ENCODE assay signal across 11 cellular contexts in the genomic region with DNA sequence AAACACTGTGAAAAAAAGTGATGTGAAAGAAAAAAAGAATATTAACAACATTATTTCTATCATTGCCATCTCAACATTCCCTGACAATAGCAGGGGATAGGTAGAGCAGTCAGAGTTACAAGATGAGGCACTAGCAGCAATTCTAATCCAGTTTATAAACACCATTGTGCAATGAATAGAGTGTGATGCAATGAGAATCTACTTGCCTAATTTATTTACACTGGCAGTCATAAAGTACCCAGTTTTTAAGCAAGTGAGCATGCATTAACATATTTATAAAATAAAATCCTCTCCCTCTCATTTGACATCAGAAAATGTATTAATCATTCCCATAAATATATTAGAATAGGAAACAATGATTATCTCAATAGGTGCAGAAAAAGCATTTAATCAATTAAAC. TPM values are rescaled to one million over a fixed set of nuclear protein-coding genes. Genes with fewer than 3 reads are reported as not detected.
DNase-seq lines count a peak whose midpoint lies in the region; ATAC-seq and TF ChIP-seq lines count a peak whose summit lies in the region.
"Had no signal": no experiment of that assay in that cellular context is flagged by ENCODE, and none has a peak within 500 bp of the region (broad histone marks: within the 10 kb centered on the region; RNA-seq: fewer than 3 reads in every experiment).

No MANE protein-coding gene starts in this region.

- peaks cover 37% of the 10 kb centered on the region for H3K4me1 ChIP-seq in OCI-LY1 (ENCODE audit: insufficient read depth, low read length, severe bottlenecking)

- no peak for TF ChIP-seq CTCF in OCI-LY1 (IDR thresholded peaks at IDR 0.05; ENCODE audit: low read length)

- H3K4me3 Mint-ChIP-seq in activated CD4-positive, alpha-beta memory T cell treated with anti-CD3 and anti-CD28 coated beads, Interleukin-2, amount 10 ng/mL, durations not matched to agents 7 days and 5 days = peak overlapping the region; percentile 96
- H3K4me3 Mint-ChIP-seq in activated CD4-positive, alpha-beta memory T cell treated with anti-CD3 and anti-CD28 coated beads for 36 hours = no peak overlapping the region
- peak overlapping the region; percentile 94 for H3K4me3 Mint-ChIP-seq in stimulated activated effector memory CD8-positive, alpha-beta T cell treated with anti-CD3 and anti-CD28 coated beads, Interleukin-12 subunit alpha, Interleukin-12 subunit beta, amount 100 ng/mL, for 72 hours
- H3K4me3 Mint-ChIP-seq: dendritic cell treated with granulocyte-macrophage colony-stimulating factor and Interleukin-4, amounts not matched to agents 40 ng/mL and 50 ng/mL, for 4 days had no signal

- H3F3A ChIP-seq in OCI-LY1 (ENCODE audit: insufficient read depth, low read length) = 0 out of 2 replicates have a peak, but pooled peaks cover 5% of the 10 kb centered on the region

- no peaks in the 10 kb centered on the region for H3K9me3 Mint-ChIP-seq in activated CD4-positive, alpha-beta memory T cell treated with anti-CD3 and anti-CD28 coated beads, Interleukin-2, amount 10 ng/mL, durations not matched to agents 7 days and 5 days
- no peaks in the 10 kb centered on the region for H3K9me3 Mint-ChIP-seq in activated CD4-positive, alpha-beta memory T cell treated with anti-CD3 and anti-CD28 coated beads for 36 hours
- no peaks in the 10 kb centered on the region for H3K9me3 Mint-ChIP-seq in stimulated activated effector memory CD8-positive, alpha-beta T cell treated with anti-CD3 and anti-CD28 coated beads, Interleukin-12 subunit alpha, Interleukin-12 subunit beta, amount 100 ng/mL, for 72 hours
- H3K9me3 Mint-ChIP-seq: dendritic cell treated with granulocyte-macrophage colony-stimulating factor and Interleukin-4, amounts not matched to agents 40 ng/mL and 50 ng/mL, for 4 days had no signal

- POLR2A ChIA-PET in activated CD4-positive, alpha-beta memory T cell treated with anti-CD3 and anti-CD28 coated beads, Interleukin-2, amount 10 ng/mL, durations not matched to agents 7 days and 5 days (lab: Charles Lee) = no interaction called here
- POLR2A ChIA-PET in activated CD4-positive, alpha-beta memory T cell treated with anti-CD3 and anti-CD28 coated beads for 36 hours (lab: Charles Lee) = no interaction called here

- no peaks in the 10 kb centered on the region for H3K9me2 ChIP-seq in OCI-LY1 (ENCODE audit: low read depth, low read length)

- peaks cover 51% of the 10 kb centered on the region for H3K79me2 ChIP-seq in OCI-LY1 (ENCODE audit: insufficient read depth, low read length)

- H3K27me3 Mint-ChIP-seq in activated CD4-positive, alpha-beta memory T cell treated with anti-CD3 and anti-CD28 coated beads, Interleukin-2, amount 10 ng/mL, durations not matched to agents 7 days and 5 days = no peaks in the 10 kb centered on the region
- no peaks in the 10 kb centered on the region for H3K27me3 Mint-ChIP-seq in activated CD4-positive, alpha-beta memory T cell treated with anti-CD3 and anti-CD28 coated beads for 36 hours
- H3K27me3 Mint-ChIP-seq: dendritic cell treated with granulocyte-macrophage colony-stimulating factor and Interleukin-4, amounts not matched to agents 40 ng/mL and 50 ng/mL, for 4 days had no signal

- peak overlapping the region; percentile 73 for H3K4me2 ChIP-seq in OCI-LY1 (ENCODE audit: low read length)

- H3K9me3 ChIP-seq in OCI-LY1 (ENCODE audit: low read length) = no peaks in the 10 kb centered on the region

- H3K27ac Mint-ChIP-seq in activated CD4-positive, alpha-beta memory T cell treated with anti-CD3 and anti-CD28 coated beads, Interleukin-2, amount 10 ng/mL, durations not matched to agents 7 days and 5 days = no peak overlapping the region
- no peak overlapping the region for H3K27ac Mint-ChIP-seq in activated CD4-positive, alpha-beta memory T cell treated with anti-CD3 and anti-CD28 coated beads for 36 hours
- H3K27ac Mint-ChIP-seq in stimulated activated effector memory CD8-positive, alpha-beta T cell treated with anti-CD3 and anti-CD28 coated beads, Interleukin-12 subunit alpha, Interleukin-12 subunit beta, amount 100 ng/mL, for 72 hours = no peak overlapping the region

- H3K9ac ChIP-seq in OCI-LY1 (ENCODE audit: low read length) = peak overlapping the region; percentile 94; the same call in 1 of the 2 replicates

- H3K36me3 ChIP-seq in OCI-LY1 (ENCODE audit: insufficient read depth, low read length) = no peaks in the 10 kb centered on the region

- intact Hi-C loops in activated CD4-positive, alpha-beta memory T cell treated with anti-CD3 and anti-CD28 coated beads for 36 hours (cut with micrococcal nuclease) = loop anchor here (5.0 to 10.0 kb wide), 2 partner anchors 1322 to 1350 kb away; a partner anchor contains a TSS

- H4K20me1 ChIP-seq in OCI-LY1 (ENCODE audit: insufficient read depth, low read length) = no peaks in the 10 kb centered on the region

- no peak overlapping the region for H2AFZ ChIP-seq in OCI-LY1 (ENCODE audit: low read length)

- no peak overlapping the region for H3K27ac ChIP-seq in OCI-LY1 (ENCODE audit: low read depth, low read length, poor library complexity, severe bottlenecking)
- H3K27ac ChIP-seq in epithelial cell of prostate = no peak overlapping the region

- H3K4me3 ChIP-seq in OCI-LY1 (ENCODE audit: low read depth, low read length, poor library complexity, severe bottlenecking) = peak overlapping the region; percentile 78

- H3K36me3 Mint-ChIP-seq in activated CD4-positive, alpha-beta memory T cell treated with anti-CD3 and anti-CD28 coated beads, Interleukin-2, amount 10 ng/mL, durations not matched to agents 7 days and 5 days (ENCODE audit: low read depth) = peaks cover 20% of the 10 kb centered on the region
- H3K36me3 Mint-ChIP-seq in activated CD4-positive, alpha-beta memory T cell treated with anti-CD3 and anti-CD28 coated beads for 36 hours = no peaks in the 10 kb centered on the region
- no peaks in the 10 kb centered on the region for H3K36me3 Mint-ChIP-seq in stimulated activated effector memory CD8-positive, alpha-beta T cell treated with anti-CD3 and anti-CD28 coated beads, Interleukin-12 subunit alpha, Interleukin-12 subunit beta, amount 100 ng/mL, for 72 hours

- no peak for ATAC-seq in stimulated activated effector memory CD8-positive, alpha-beta T cell treated with anti-CD3 and anti-CD28 coated beads, Interleukin-12 subunit alpha, Interleukin-12 subunit beta, amount 100 ng/mL, for 72 hours
- no peak for ATAC-seq in GM21619 (IDR thresholded peaks at IDR 0.05; ENCODE audit: unreplicated experiment)

- peaks cover 59% of the 10 kb centered on the region for H3K4me1 Mint-ChIP-seq in activated CD4-positive, alpha-beta memory T cell treated with anti-CD3 and anti-CD28 coated beads, Interleukin-2, amount 10 ng/mL, durations not matched to agents 7 days and 5 days
- H3K4me1 Mint-ChIP-seq in activated CD4-positive, alpha-beta memory T cell treated with anti-CD3 and anti-CD28 coated beads for 36 hours (ENCODE audit: low read depth) = peaks cover 44% of the 10 kb centered on the region
- peaks cover 30% of the 10 kb centered on the region for H3K4me1 Mint-ChIP-seq in stimulated activated effector memory CD8-positive, alpha-beta T cell treated with anti-CD3 and anti-CD28 coated beads, Interleukin-12 subunit alpha, Interleukin-12 subunit beta, amount 100 ng/mL, for 72 hours

- H3K27me3 ChIP-seq in OCI-LY1 (ENCODE audit: insufficient read depth, low read length) = no peaks in the 10 kb centered on the region

- CTCF ChIA-PET in activated CD4-positive, alpha-beta memory T cell treated with anti-CD3 and anti-CD28 coated beads, Interleukin-2, amount 10 ng/mL, durations not matched to agents 7 days and 5 days (lab: Charles Lee) = no interaction called here
- CTCF ChIA-PET in activated CD4-positive, alpha-beta memory T cell treated with anti-CD3 and anti-CD28 coated beads for 36 hours (lab: Charles Lee) = no interaction called here

- no peak for DNase-seq in activated CD4-positive, alpha-beta memory T cell treated with anti-CD3 and anti-CD28 coated beads, Interleukin-2, amount 10 ng/mL, durations not matched to agents 7 days and 5 days
- no peak for DNase-seq in activated CD4-positive, alpha-beta memory T cell treated with anti-CD3 and anti-CD28 coated beads for 36 hours
- DNase-seq in epithelial cell of prostate (ENCODE audit: low read depth, low spot score) (peak; percentile 14), NCI-H1092 treated with DMSO at 0.1 percent for 48 hours (lab: John Stamatoyannopoulos, UW) (no peak), SK-N-DZ (ENCODE audit: low spot score) (no peak)
- DNase-seq in stimulated activated effector memory CD8-positive, alpha-beta T cell treated with anti-CD3 and anti-CD28 coated beads, Interleukin-12 subunit alpha, Interleukin-12 subunit beta, amount 100 ng/mL, for 72 hours (ENCODE audit: low spot score in 2 of 2) = no peak
- DNase-seq: activated CD4-positive, alpha-beta T cell treated with anti-CD3 and anti-CD28 coated beads for 48 hours; NCI-H524 had no signal

RNA-seq across cellular contexts. Expression of a gene that starts 2.5 kb away (rescaled TPM):
- total RNA-seq in activated CD4-positive, alpha-beta memory T cell treated with anti-CD3 and anti-CD28 coated beads, Interleukin-2, amount 10 ng/mL, durations not matched to agents 7 days and 5 days = 10 to 100 TPM; 19.0 to 21.0 TPM
- 10 to 100 TPM; 16.3 to 18.7 TPM for total RNA-seq in activated CD4-positive, alpha-beta memory T cell treated with anti-CD3 and anti-CD28 coated beads for 36 hours
- polyA plus RNA-seq in SK-N-DZ (2014; cell fraction: cytosol; rRNA removed) = 10.0 and 11.9 TPM in 2 replicates
- polyA plus RNA-seq in SK-N-DZ (2014; cell fraction: nucleus; rRNA removed) = 4.7 and 6.9 TPM in 2 replicates
